In the genomic region with DNA sequence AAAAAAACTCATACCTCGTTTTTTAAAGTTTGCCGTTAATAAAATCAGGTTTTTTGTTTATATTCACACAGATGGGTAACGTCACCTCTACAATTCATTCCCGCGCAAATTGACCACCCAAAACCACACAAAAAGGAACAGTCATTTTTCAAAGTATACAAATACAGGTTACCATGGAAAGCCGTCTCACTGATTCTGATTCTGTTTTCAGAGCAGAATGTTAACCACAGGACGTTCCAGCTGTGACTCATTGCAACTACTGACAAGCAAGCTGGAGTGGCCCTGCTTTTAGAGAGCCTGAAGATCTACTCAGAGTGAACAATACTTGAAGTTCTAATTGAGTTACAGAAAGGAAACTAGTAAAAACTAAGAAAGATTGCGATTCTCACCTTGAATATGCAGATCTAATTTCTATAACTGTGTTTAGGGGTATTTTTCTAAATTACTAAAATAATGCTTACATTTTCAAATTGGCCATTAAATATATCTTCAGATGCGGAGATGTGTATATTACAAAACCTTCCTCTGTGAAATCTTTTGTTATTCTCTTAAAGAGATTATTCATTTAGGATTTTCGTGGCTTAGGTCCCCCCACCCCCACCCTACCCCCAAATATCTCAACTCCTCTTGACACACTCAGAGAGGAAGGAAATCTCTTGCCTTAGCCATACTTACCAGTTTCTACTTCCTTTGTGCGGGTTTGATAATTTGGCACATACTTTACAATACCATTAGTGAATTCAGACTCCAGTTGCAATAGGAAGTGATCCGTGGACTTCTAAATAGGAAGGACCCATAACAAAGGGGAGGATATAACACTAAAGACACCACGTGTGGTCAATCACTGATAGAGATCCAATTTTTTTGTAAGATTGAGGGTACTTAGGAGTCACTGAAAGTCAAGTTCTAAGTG, we compare ENCODE assay signal across 8 cellular contexts.
DNase-seq lines count a peak whose midpoint lies in the region; TF ChIP-seq lines count a peak whose summit lies in the region.

No MANE protein-coding gene starts in this region.

- H4K20me1 ChIP-seq in GM23248 (ENCODE audit: insufficient read depth) (no peaks in the 10 kb centered on the region), Loucy (ENCODE audit: insufficient read depth, low read length, poor library complexity, severe bottlenecking) (no peaks in the 10 kb centered on the region)

- 8% methylated on average over 13 of the region's 13 CpGs for WGBS in GM23248 (ENCODE audit: low coverage in 1 of 2, low lambda C conversion rate in 2 of 2, missing lambda C conversion rate in 2 of 2), 2 experiments

- no peaks in the 10 kb centered on the region for H3K79me2 ChIP-seq in GM23248 (ENCODE audit: insufficient read depth)
- no peaks in the 10 kb centered on the region for H3K79me2 ChIP-seq in Loucy (ENCODE audit: insufficient read depth, low read length)

- in situ Hi-C loops in GM23248 (cut with MboI) = no loop called here

- H3K36me3 ChIP-seq in GM23248 (ENCODE audit: low read depth) = no peaks in the 10 kb centered on the region
- no peaks in the 10 kb centered on the region for H3K36me3 ChIP-seq in Loucy (ENCODE audit: insufficient read depth, low read length)
- H3K36me3 ChIP-seq in stomach smooth muscle (ENCODE audit: control insufficient read depth in 2 of 2, insufficient read depth in 2 of 2, low read length in 2 of 2) = no peaks in the 10 kb centered on the region

- H3K9me2 ChIP-seq in GM23248 (ENCODE audit: insufficient read depth) (no peaks in the 10 kb centered on the region), Loucy (replicated peaks; ENCODE audit: low read depth, low read length) (no peaks in the 10 kb centered on the region)

- H3K4me3 ChIP-seq in GM23248 = peak overlapping the region; percentile 47
- peak overlapping the region; percentile 67 for H3K4me3 ChIP-seq in Loucy (ENCODE audit: low read length, poor library complexity, severe bottlenecking)
- H3K4me3 ChIP-seq in stomach smooth muscle (ENCODE audit: low read length in 2 of 2) = peak overlapping the region in 1 of 2 donors; percentile 22

- no peaks in the 10 kb centered on the region for H3K27me3 ChIP-seq in GM23248 (replicated peaks; ENCODE audit: insufficient read depth)
- no peaks in the 10 kb centered on the region for H3K27me3 ChIP-seq in Loucy (ENCODE audit: insufficient read depth, low read length, poor library complexity, severe bottlenecking)
- no peaks in the 10 kb centered on the region for H3K27me3 ChIP-seq in stomach smooth muscle (ENCODE audit: control insufficient read depth in 1 of 2, insufficient read depth in 2 of 2, low read length in 2 of 2)

- H3K4me1 ChIP-seq in GM23248 (ENCODE audit: insufficient read depth) (peaks cover 50% of the 10 kb centered on the region), Loucy (ENCODE audit: insufficient read depth, low read length, poor library complexity, severe bottlenecking) (peaks cover 50% of the 10 kb centered on the region), stomach smooth muscle (ENCODE audit: control insufficient read depth, insufficient read depth, low read length) (peaks cover 8% of the 10 kb centered on the region)

- H3K9ac ChIP-seq in GM23248 = peak overlapping the region; percentile 88
- peak overlapping the region; percentile 68 for H3K9ac ChIP-seq in Loucy (ENCODE audit: low read depth, low read length, poor library complexity, severe bottlenecking)
- H3K9ac ChIP-seq in stomach smooth muscle (ENCODE audit: low read length in 2 of 2) = peak overlapping the region in 1 of 2 donors; percentile 55

- H3K9me3 ChIP-seq in GM23248 (ENCODE audit: low read depth) (no peaks in the 10 kb centered on the region), Loucy (ENCODE audit: insufficient read depth, low read depth, low read length) (no peaks in the 10 kb centered on the region), stomach smooth muscle (ENCODE audit: control insufficient read depth in 2 of 2, low read length in 2 of 2) (no peaks in the 10 kb centered on the region)

- no peak overlapping the region for H2AFZ ChIP-seq in GM23248
- H2AFZ ChIP-seq in Loucy (ENCODE audit: low read length) = peak overlapping the region; percentile 10; the same call in 1 of the 2 replicates

- H3K27ac ChIP-seq in GM23248 = peak overlapping the region; percentile 99
- peak overlapping the region; percentile 60 for H3K27ac ChIP-seq in stomach smooth muscle (ENCODE audit: low read length)

- DNase-seq in EH (ENCODE audit: low read depth) (peak; percentile 97), GM23248 (peak; percentile 100), myocyte (ENCODE audit: low read depth) (peak; percentile 91), hippocampal formation (lab: John Stamatoyannopoulos, UW) (no peak)
- peak; percentile 68 for DNase-seq in activated CD4-positive, alpha-beta T cell treated with anti-CD3 and anti-CD28 coated beads, Interleukin-2, amount 50 U/mL, for 1 hour
- DNase-seq in effector CD4-positive, alpha-beta T cell = peak; percentile 76

- no peak for TF ChIP-seq CTCF in Loucy (conservative IDR thresholded peaks at IDR 0.05; ENCODE audit: low read length)

- peaks cover 48% of the 10 kb centered on the region for H3F3A ChIP-seq in GM23248 (ENCODE audit: insufficient read depth)
- peaks cover 14% of the 10 kb centered on the region for H3F3A ChIP-seq in Loucy (ENCODE audit: low read depth)

- H3K4me2 ChIP-seq in GM23248 (ENCODE audit: unreplicated experiment) (peak overlapping the region; percentile 66), Loucy (ENCODE audit: low read depth, low read length, poor library complexity, severe bottlenecking) (peak overlapping the region; percentile 88)

Comparison
In these comparisons a context has a peak if more than half of its experiments do, and no peak if none do; other contexts are left out.
1. DNase-seq: peak in EH (single experiment), GM23248 (single experiment), activated CD4-positive, alpha-beta T cell treated with anti-CD3 and anti-CD28 coated beads, Interleukin-2, amount 50 U/mL, for 1 hour (single experiment), effector CD4-positive, alpha-beta T cell (single experiment) and myocyte (single experiment); none in hippocampal formation (0 of 2).